In the genomic region with DNA sequence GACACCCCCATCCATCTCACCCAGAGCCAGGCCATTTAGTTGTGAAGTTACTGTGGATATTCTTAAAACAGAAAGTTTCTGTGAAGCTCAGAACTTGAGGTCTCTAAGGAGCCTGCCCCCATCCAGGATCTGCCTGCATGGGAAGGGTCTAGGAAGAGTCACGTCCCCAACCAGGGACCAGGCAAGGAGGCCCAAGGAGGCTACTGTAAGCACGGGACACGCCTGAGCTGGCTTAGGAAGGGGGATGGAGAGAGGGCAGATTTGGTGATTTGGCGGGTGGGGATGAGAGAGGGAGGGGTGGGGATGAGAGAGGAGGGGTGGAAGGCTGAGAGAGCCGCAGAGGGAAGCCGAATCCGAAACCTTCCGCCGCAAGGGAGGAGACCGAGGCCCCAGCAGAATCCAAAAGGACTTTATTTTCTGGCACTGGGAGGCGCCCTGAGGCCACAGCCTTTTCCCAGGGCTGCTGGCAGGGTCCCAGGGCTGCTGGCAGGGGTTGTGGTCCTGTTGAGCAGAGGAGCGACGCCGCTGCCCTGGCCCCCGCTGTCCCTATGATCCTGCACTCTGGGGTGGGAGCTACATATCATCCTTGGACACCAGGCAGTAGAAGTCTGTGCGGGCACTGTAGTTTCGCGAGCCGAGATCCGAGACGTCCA, we compare ENCODE assay signal across 10 cellular contexts. TPM values are rescaled to one million over a fixed set of nuclear protein-coding genes. Genes with fewer than 3 reads are reported as not detected.
DNase-seq lines count a peak whose midpoint lies in the region; ATAC-seq, FAIRE-seq and TF ChIP-seq lines count a peak whose summit lies in the region.
"Had no signal": no experiment of that assay in that cellular context is flagged by ENCODE, and none has a peak within 500 bp of the region (broad histone marks: within the 10 kb centered on the region; RNA-seq: fewer than 3 reads in every experiment).

No MANE protein-coding gene starts in this region.

- no peak for DNase-seq in activated naive CD8-positive, alpha-beta T cell treated with anti-CD3 and anti-CD28 coated beads for 36 hours
- no peak for DNase-seq in activated naive CD8-positive, alpha-beta T cell treated with anti-CD3 and anti-CD28 coated beads, Interleukin-2, amount 50 U/mL, for 24 hours
- DNase-seq in HepG2 (ENCODE audit: low spot score) (no peak), transverse colon (no peak)

- no peaks in the 10 kb centered on the region for H3K79me2 ChIP-seq in HepG2 (ENCODE audit: insufficient read depth, low read length)

- H3K4me2 ChIP-seq in HepG2 (ENCODE audit: low read depth, low read length) = no peak overlapping the region

- H3K27ac Mint-ChIP-seq in activated naive CD8-positive, alpha-beta T cell treated with anti-CD3 and anti-CD28 coated beads for 36 hours = no peak overlapping the region
- H3K27ac Mint-ChIP-seq in activated naive CD8-positive, alpha-beta T cell treated with anti-CD3 and anti-CD28 coated beads, Interleukin-2, amount 50 U/mL, for 24 hours = no peak overlapping the region
- H3K27ac Mint-ChIP-seq in brain = peak overlapping the region in 1 of 5 experiments; percentile 45

- H3K4me3 Mint-ChIP-seq in activated naive CD8-positive, alpha-beta T cell treated with anti-CD3 and anti-CD28 coated beads for 36 hours = peak overlapping the region; percentile 61
- H3K4me3 Mint-ChIP-seq in activated naive CD8-positive, alpha-beta T cell treated with anti-CD3 and anti-CD28 coated beads, Interleukin-2, amount 50 U/mL, for 24 hours = no peak overlapping the region
- peak overlapping the region in 4 of 5 experiments; percentile 46 to 68 (median 51) for H3K4me3 Mint-ChIP-seq in brain

- H3K9me3 ChIP-seq in HepG2 (ENCODE audit: low read length) (no peaks in the 10 kb centered on the region), transverse colon (no peaks in the 10 kb centered on the region)

- CTCF ChIA-PET in HepG2 (lab: Yijun Ruan, JAX; ENCODE audit: low intra/inter-chr PET ratio, low total read pairs) = interaction anchor here (0.7 kb wide), 1 partner anchor 45 kb away, joined by 3 read pairs; the partner anchor contains the start of gene PTDSS2

- no peaks in the 10 kb centered on the region for H4K20me1 ChIP-seq in HepG2 (ENCODE audit: insufficient read depth, low read length)

- H3K4me3 ChIP-seq in HepG2 (replicated peaks in 1 of 3; ENCODE audit: insufficient read depth in 1 of 3, low read depth in 2 of 3, low read length in 3 of 3) (no peak overlapping the region), transverse colon (peak overlapping the region in 1 of 4 donors; percentile 55)

- no peak for ATAC-seq in activated naive CD8-positive, alpha-beta T cell treated with anti-CD3 and anti-CD28 coated beads, Interleukin-2, amount 50 U/mL, for 24 hours
- no peak for ATAC-seq in HepG2
- ATAC-seq in GM21423 (IDR thresholded peaks at IDR 0.05; ENCODE audit: unreplicated experiment) = no peak
- no peak for ATAC-seq in HG03565 (IDR thresholded peaks at IDR 0.05; ENCODE audit: unreplicated experiment)
- no peak for ATAC-seq in HG03175 (IDR thresholded peaks at IDR 0.05; ENCODE audit: unreplicated experiment)

- H3K36me3 ChIP-seq in HepG2 (replicated peaks in 1 of 2; ENCODE audit: control insufficient read depth in 1 of 2, insufficient read depth in 2 of 2, low read length in 2 of 2) = peaks cover 3 to 11% of the 10 kb centered on the region in 2 experiments; a peak in 3 of 5 replicates
- H3K36me3 ChIP-seq in transverse colon = no peaks in the 10 kb centered on the region

- BruUV-seq in HepG2 (replicated peaks; lab: Mats Ljungman, UMichigan) = no TSS peak

- H3K4me1 ChIP-seq in HepG2 (ENCODE audit: insufficient read depth, low read length) (peaks cover 30% of the 10 kb centered on the region), transverse colon (peaks cover 8 to 22% (median 17%) of the 10 kb centered on the region in 4 donors)

- TF ChIP-seq RAD21 in HepG2 (CRISPR knock-in tag; IDR thresholded peaks at IDR 0.05) = no peak

- intact Hi-C loops in HepG2 (cut with micrococcal nuclease; ENCODE audit: unreplicated experiment) (loop anchor here (5.0 kb wide), 1 partner anchor 42 kb away; no protein-coding TSS in a partner anchor), transverse colon (cut with DNase I; ENCODE audit: low total_unique reads) (loop anchor here (10.0 kb wide), 1 partner anchor 99 kb away; the partner anchor contains the start of gene RNH1)

- in situ Hi-C loops in HepG2 (cut with HindIII; ENCODE audit: extremely low pct_ligation_motif_present, low pct_unique_long_range_greater_than_20kb) (loop anchor here (5.0 kb wide), 1 partner anchor 37 kb away; the partner anchor contains the start of gene ANO9), transverse colon (cut with MboI; ENCODE audit: low pct_ligation_motif_present in 1 of 4, low pct_unique_long_range_greater_than_20kb in 1 of 4, low sequenced_read_pairs in 3 of 4) (loop anchor here in 1 of 4 donors (10.0 kb wide), 1 partner anchor 49 kb away; the partner anchor contains the start of gene PTDSS2)

- no peak overlapping the region for H2AFZ ChIP-seq in HepG2 (ENCODE audit: low read length)

- H3K36me3 Mint-ChIP-seq in activated naive CD8-positive, alpha-beta T cell treated with anti-CD3 and anti-CD28 coated beads for 36 hours = no peaks in the 10 kb centered on the region
- no peaks in the 10 kb centered on the region for H3K36me3 Mint-ChIP-seq in activated naive CD8-positive, alpha-beta T cell treated with anti-CD3 and anti-CD28 coated beads, Interleukin-2, amount 50 U/mL, for 24 hours (ENCODE audit: low read depth)
- H3K36me3 Mint-ChIP-seq in brain = no peaks in the 10 kb centered on the region

- H3K27me3 ChIP-seq in HepG2 (ENCODE audit: control insufficient read depth in 1 of 2, insufficient read depth in 2 of 2, low read length in 2 of 2) (no peaks in the 10 kb centered on the region), transverse colon (peaks cover 3% of the 10 kb centered on the region)

- H3K4me1 Mint-ChIP-seq in activated naive CD8-positive, alpha-beta T cell treated with anti-CD3 and anti-CD28 coated beads for 36 hours = peaks cover 5% of the 10 kb centered on the region
- H3K4me1 Mint-ChIP-seq in activated naive CD8-positive, alpha-beta T cell treated with anti-CD3 and anti-CD28 coated beads, Interleukin-2, amount 50 U/mL, for 24 hours = peaks cover 6% of the 10 kb centered on the region
- no peaks in the 10 kb centered on the region for H3K4me1 Mint-ChIP-seq in brain

- POLR2A ChIA-PET in HepG2 (lab: Yijun Ruan, JAX) = no interaction called here

- H3K27me3 Mint-ChIP-seq in activated naive CD8-positive, alpha-beta T cell treated with anti-CD3 and anti-CD28 coated beads for 36 hours = no peaks in the 10 kb centered on the region
- no peaks in the 10 kb centered on the region for H3K27me3 Mint-ChIP-seq in activated naive CD8-positive, alpha-beta T cell treated with anti-CD3 and anti-CD28 coated beads, Interleukin-2, amount 50 U/mL, for 24 hours
- peaks cover 7% of the 10 kb centered on the region for H3K27me3 Mint-ChIP-seq in brain

- TF ChIP-seq CTCF in brain (conservative IDR thresholded peaks at IDR 0.05) (no peak), HepG2 (CRISPR knock-in tag; IDR thresholded peaks at IDR 0.05) (peak; percentile 53), transverse colon (IDR thresholded peaks at IDR 0.05) (no peak)

- TF ChIP-seq EP300 in HepG2 (IDR thresholded peaks at IDR 0.05; ENCODE audit: low read depth in 2 of 2, low read length in 2 of 2) (no peak), HepG2 (CRISPR knock-in tag; IDR thresholded peaks at IDR 0.05; ENCODE audit: borderline replicate concordance) (no peak), transverse colon (IDR thresholded peaks at IDR 0.05; ENCODE audit: low read depth) (no peak)

- no peak overlapping the region for H3K9ac ChIP-seq in HepG2 (ENCODE audit: insufficient read depth, low read depth, low read length)

- H3K27ac ChIP-seq in HepG2 (ENCODE audit: extremely low read length, insufficient read depth, low read length) (no peak overlapping the region), transverse colon (peak overlapping the region in 3 of 4 donors; percentile 78 to 88 (median 87))

- no peak for FAIRE-seq in HepG2 (lab: Jason Lieb, UNC)
- FAIRE-seq: colon, HTR-8/SVneo had no signal

- H3K9me3 Mint-ChIP-seq in activated naive CD8-positive, alpha-beta T cell treated with anti-CD3 and anti-CD28 coated beads for 36 hours = no peaks in the 10 kb centered on the region
- H3K9me3 Mint-ChIP-seq in activated naive CD8-positive, alpha-beta T cell treated with anti-CD3 and anti-CD28 coated beads, Interleukin-2, amount 50 U/mL, for 24 hours = no peaks in the 10 kb centered on the region
- no peaks in the 10 kb centered on the region for H3K9me3 Mint-ChIP-seq in brain

- no peak for TF ChIP-seq POLR2A in HepG2 (IDR thresholded peaks at IDR 0.05; ENCODE audit: insufficient read depth in 1 of 2, low read depth in 2 of 2, low read length in 2 of 2)
- no peak for TF ChIP-seq POLR2A in transverse colon (IDR thresholded peaks at IDR 0.05)

- WGBS in HepG2 (ENCODE audit: low lambda C conversion rate) = 80% methylated on average over 15 of the region's 21 CpGs
- WGBS in transverse colon (ENCODE audit: low coverage in 1 of 2), 2 donors = 63 to 64% methylated on average over 7 to 21 of the region's 21 CpGs

RNA-seq across cellular contexts. Expression of gene SIGIRR, which starts 9.3 kb away (rescaled TPM):
- total RNA-seq in activated naive CD8-positive, alpha-beta T cell treated with anti-CD3 and anti-CD28 coated beads for 36 hours = 10 to 100 TPM; 26.4 to 27.2 TPM
- polyA plus RNA-seq in brain (ENCODE audit: insufficient read depth, low read depth, low replicate concordance) (33.2 TPM), HepG2 (2011; rRNA removed) (1.2 and 2.1 TPM in 2 replicates)
- total RNA-seq in HepG2 (2016; rRNA removed; fragmentation: Illumina TruSeq; extraction: Trizol) (0.80 and 2.1 TPM in 2 replicates), transverse colon (100 to 1,000 TPM; 107 to 344 (median 148) TPM)
- total RNA-seq in HepG2 (2016; cell fraction: cytosol; rRNA removed; fragmentation: Illumina TruSeq; extraction: Trizol; ENCODE audit: low read depth) = 1.7 and 1.8 TPM in 2 replicates
- total RNA-seq in HepG2 (2016; cell fraction: insoluble cytoplasmic fraction; rRNA removed; fragmentation: Illumina TruSeq; extraction: Trizol) = 1.4 and 2.0 TPM in 2 replicates
- 2.1 and 2.2 TPM in 2 replicates for total RNA-seq in HepG2 (2016; cell fraction: membrane; rRNA removed; fragmentation: Illumina TruSeq; extraction: Trizol)
- 1.8 and 1.9 TPM in 2 replicates for total RNA-seq in HepG2 (2016; cell fraction: nucleus; rRNA removed; fragmentation: Illumina TruSeq; extraction: Trizol)
- 1.1 and 2.0 TPM in 2 replicates for polyA plus RNA-seq in HepG2 (2011; cell fraction: cytosol; rRNA removed)
- polyA plus RNA-seq in HepG2 (2011; cell fraction: nucleus; rRNA removed) = 4.9 and 10.2 TPM in 2 replicates
- 1.6 and 2.0 TPM in 2 replicates for polyA plus RNA-seq in HepG2 (2012)
- polyA plus RNA-seq in HepG2 (2016; cell fraction: cytosol; fragmentation: Illumina TruSeq; extraction: Trizol; ENCODE audit: low read depth) = 1.6 and 2.7 TPM in 2 replicates
- polyA plus RNA-seq in HepG2 (2016; cell fraction: insoluble cytoplasmic fraction; fragmentation: Illumina TruSeq; extraction: Trizol; ENCODE audit: low read depth) = 1.0 and 2.1 TPM in 2 replicates
- polyA plus RNA-seq in HepG2 (2016; cell fraction: membrane; fragmentation: Illumina TruSeq; extraction: Trizol; ENCODE audit: low read depth) = 2.8 and 4.3 TPM in 2 replicates
- 5.7 and 7.3 TPM in 2 replicates for polyA plus RNA-seq in HepG2 (2016; cell fraction: nucleus; fragmentation: Illumina TruSeq; extraction: Trizol; ENCODE audit: insufficient read depth, low read depth)
- 2.3 and 4.3 TPM in 2 replicates for polyA minus RNA-seq in HepG2 (2011; rRNA and poly(A)+ RNA removed; ENCODE audit: low replicate concordance)
- polyA minus RNA-seq in HepG2 (2011; cell fraction: cytosol; rRNA and poly(A)+ RNA removed) = 1.5 and 1.8 TPM in 2 replicates
- polyA minus RNA-seq in HepG2 (2011; cell fraction: nucleus; rRNA and poly(A)+ RNA removed) = not detected in 2 replicates

RNA-seq across cellular contexts. Expression of gene PKP3, which starts 11.4 kb away (rescaled TPM):
- not detected for total RNA-seq in activated naive CD8-positive, alpha-beta T cell treated with anti-CD3 and anti-CD28 coated beads for 36 hours
- 0.32 TPM for polyA plus RNA-seq in brain (ENCODE audit: insufficient read depth, low read depth, low replicate concordance)
- 21.1 and 28.7 TPM in 2 replicates for total RNA-seq in HepG2 (2016; rRNA removed; fragmentation: Illumina TruSeq; extraction: Trizol)
- total RNA-seq in HepG2 (2016; cell fraction: cytosol; rRNA removed; fragmentation: Illumina TruSeq; extraction: Trizol; ENCODE audit: low read depth) = 5.8 and 6.9 TPM in 2 replicates
- 17.5 and 29.7 TPM in 2 replicates for total RNA-seq in HepG2 (2016; cell fraction: insoluble cytoplasmic fraction; rRNA removed; fragmentation: Illumina TruSeq; extraction: Trizol)
- 13.9 and 14.9 TPM in 2 replicates for total RNA-seq in HepG2 (2016; cell fraction: membrane; rRNA removed; fragmentation: Illumina TruSeq; extraction: Trizol)
- total RNA-seq in HepG2 (2016; cell fraction: nucleus; rRNA removed; fragmentation: Illumina TruSeq; extraction: Trizol) = 14.5 and 19.8 TPM in 2 replicates
- 18.0 and 25.1 TPM in 2 replicates for polyA plus RNA-seq in HepG2 (2011; rRNA removed)
- polyA plus RNA-seq in HepG2 (2011; cell fraction: cytosol; rRNA removed) = 13.8 and 24.2 TPM in 2 replicates
- polyA plus RNA-seq in HepG2 (2011; cell fraction: nucleus; rRNA removed) = 59.8 and 70.5 TPM in 2 replicates
- 12.9 and 13.0 TPM in 2 replicates for polyA plus RNA-seq in HepG2 (2012)
- 4.6 and 4.9 TPM in 2 replicates for polyA plus RNA-seq in HepG2 (2016; cell fraction: cytosol; fragmentation: Illumina TruSeq; extraction: Trizol; ENCODE audit: low read depth)
- polyA plus RNA-seq in HepG2 (2016; cell fraction: insoluble cytoplasmic fraction; fragmentation: Illumina TruSeq; extraction: Trizol; ENCODE audit: low read depth) = 22.3 and 24.1 TPM in 2 replicates
- polyA plus RNA-seq in HepG2 (2016; cell fraction: membrane; fragmentation: Illumina TruSeq; extraction: Trizol; ENCODE audit: low read depth) = 7.9 and 9.3 TPM in 2 replicates
- polyA plus RNA-seq in HepG2 (2016; cell fraction: nucleus; fragmentation: Illumina TruSeq; extraction: Trizol; ENCODE audit: insufficient read depth, low read depth) = 38.2 and 40.1 TPM in 2 replicates
- polyA minus RNA-seq in HepG2 (2011; rRNA and poly(A)+ RNA removed; ENCODE audit: low replicate concordance) = 30.4 and 42.3 TPM in 2 replicates
- 24.6 and 25.2 TPM in 2 replicates for polyA minus RNA-seq in HepG2 (2011; cell fraction: cytosol; rRNA and poly(A)+ RNA removed)
- 9.9 and 14.7 TPM in 2 replicates for polyA minus RNA-seq in HepG2 (2011; cell fraction: nucleus; rRNA and poly(A)+ RNA removed)
- 100 to 1,000 TPM; 159 to 359 (median 200) TPM for total RNA-seq in transverse colon

RNA-seq across cellular contexts. Expression of gene B4GALNT4, which starts 36.1 kb away (rescaled TPM):
- 1 to 10 TPM; 1.1 to 1.9 TPM for total RNA-seq in activated naive CD8-positive, alpha-beta T cell treated with anti-CD3 and anti-CD28 coated beads for 36 hours
- polyA plus RNA-seq in brain (ENCODE audit: insufficient read depth, low read depth, low replicate concordance) (40.5 TPM), HepG2 (2011; rRNA removed) (30.5 and 34.4 TPM in 2 replicates)
- total RNA-seq in HepG2 (2016; rRNA removed; fragmentation: Illumina TruSeq; extraction: Trizol) (24.8 and 50.1 TPM in 2 replicates), transverse colon (1 to 10 TPM in 2 of 4 donors, under 1 TPM in 1, not detected in 1; 0.82 to 3.0 (median 1.3) TPM)
- total RNA-seq in HepG2 (2016; cell fraction: cytosol; rRNA removed; fragmentation: Illumina TruSeq; extraction: Trizol; ENCODE audit: low read depth) = 13.7 and 15.2 TPM in 2 replicates
- 20.5 and 56.5 TPM in 2 replicates for total RNA-seq in HepG2 (2016; cell fraction: insoluble cytoplasmic fraction; rRNA removed; fragmentation: Illumina TruSeq; extraction: Trizol)
- total RNA-seq in HepG2 (2016; cell fraction: membrane; rRNA removed; fragmentation: Illumina TruSeq; extraction: Trizol) = 36.4 and 42.9 TPM in 2 replicates
- total RNA-seq in HepG2 (2016; cell fraction: nucleus; rRNA removed; fragmentation: Illumina TruSeq; extraction: Trizol) = 47.2 and 48.9 TPM in 2 replicates
- 18.4 and 40.1 TPM in 2 replicates for polyA plus RNA-seq in HepG2 (2011; cell fraction: cytosol; rRNA removed)
- polyA plus RNA-seq in HepG2 (2011; cell fraction: nucleus; rRNA removed) = 268 and 442 TPM in 2 replicates
- 19.2 and 34.3 TPM in 2 replicates for polyA plus RNA-seq in HepG2 (2012)
- 11.8 and 14.2 TPM in 2 replicates for polyA plus RNA-seq in HepG2 (2016; cell fraction: cytosol; fragmentation: Illumina TruSeq; extraction: Trizol; ENCODE audit: low read depth)
- polyA plus RNA-seq in HepG2 (2016; cell fraction: insoluble cytoplasmic fraction; fragmentation: Illumina TruSeq; extraction: Trizol; ENCODE audit: low read depth) = 26.0 and 28.4 TPM in 2 replicates
- polyA plus RNA-seq in HepG2 (2016; cell fraction: membrane; fragmentation: Illumina TruSeq; extraction: Trizol; ENCODE audit: low read depth) = 26.2 and 30.9 TPM in 2 replicates
- 152 and 159 TPM in 2 replicates for polyA plus RNA-seq in HepG2 (2016; cell fraction: nucleus; fragmentation: Illumina TruSeq; extraction: Trizol; ENCODE audit: insufficient read depth, low read depth)
- 0.07 and 19.7 TPM in 2 replicates for polyA minus RNA-seq in HepG2 (2011; rRNA and poly(A)+ RNA removed; ENCODE audit: low replicate concordance)
- 10.4 and 11.1 TPM in 2 replicates for polyA minus RNA-seq in HepG2 (2011; cell fraction: cytosol; rRNA and poly(A)+ RNA removed)
- 16.9 and 22.4 TPM in 2 replicates for polyA minus RNA-seq in HepG2 (2011; cell fraction: nucleus; rRNA and poly(A)+ RNA removed)

RNA-seq across cellular contexts. Expression of gene ANO9, which starts 36.4 kb away (rescaled TPM):
- total RNA-seq in activated naive CD8-positive, alpha-beta T cell treated with anti-CD3 and anti-CD28 coated beads for 36 hours = 10 to 100 TPM; 22.2 to 22.9 TPM
- polyA plus RNA-seq in brain (ENCODE audit: insufficient read depth, low read depth, low replicate concordance) = 1.6 TPM
- total RNA-seq in HepG2 (2016; rRNA removed; fragmentation: Illumina TruSeq; extraction: Trizol) = 1.5 and 8.9 TPM in 2 replicates
- total RNA-seq in HepG2 (2016; cell fraction: cytosol; rRNA removed; fragmentation: Illumina TruSeq; extraction: Trizol; ENCODE audit: low read depth) = 1.8 and 2.3 TPM in 2 replicates
- total RNA-seq in HepG2 (2016; cell fraction: insoluble cytoplasmic fraction; rRNA removed; fragmentation: Illumina TruSeq; extraction: Trizol) = 1.2 and 9.2 TPM in 2 replicates
- 1.7 and 2.0 TPM in 2 replicates for total RNA-seq in HepG2 (2016; cell fraction: membrane; rRNA removed; fragmentation: Illumina TruSeq; extraction: Trizol)
- 14.4 and 16.4 TPM in 2 replicates for total RNA-seq in HepG2 (2016; cell fraction: nucleus; rRNA removed; fragmentation: Illumina TruSeq; extraction: Trizol)
- 14.3 and 19.9 TPM in 2 replicates for polyA plus RNA-seq in HepG2 (2011; rRNA removed)
- polyA plus RNA-seq in HepG2 (2011; cell fraction: cytosol; rRNA removed) = 2.2 and 2.9 TPM in 2 replicates
- 267 and 279 TPM in 2 replicates for polyA plus RNA-seq in HepG2 (2011; cell fraction: nucleus; rRNA removed)
- polyA plus RNA-seq in HepG2 (2012) = 18.3 and 18.6 TPM in 2 replicates
- 0.44 and 0.54 TPM in 2 replicates for polyA plus RNA-seq in HepG2 (2016; cell fraction: cytosol; fragmentation: Illumina TruSeq; extraction: Trizol; ENCODE audit: low read depth)
- 1.5 and 1.9 TPM in 2 replicates for polyA plus RNA-seq in HepG2 (2016; cell fraction: insoluble cytoplasmic fraction; fragmentation: Illumina TruSeq; extraction: Trizol; ENCODE audit: low read depth)
- 0.82 and 1.0 TPM in 2 replicates for polyA plus RNA-seq in HepG2 (2016; cell fraction: membrane; fragmentation: Illumina TruSeq; extraction: Trizol; ENCODE audit: low read depth)
- 71.0 and 80.1 TPM in 2 replicates for polyA plus RNA-seq in HepG2 (2016; cell fraction: nucleus; fragmentation: Illumina TruSeq; extraction: Trizol; ENCODE audit: insufficient read depth, low read depth)
- 0.23 and 6.4 TPM in 2 replicates for polyA minus RNA-seq in HepG2 (2011; rRNA and poly(A)+ RNA removed; ENCODE audit: low replicate concordance)
- 0.97 and 2.5 TPM in 2 replicates for polyA minus RNA-seq in HepG2 (2011; cell fraction: cytosol; rRNA and poly(A)+ RNA removed)
- polyA minus RNA-seq in HepG2 (2011; cell fraction: nucleus; rRNA and poly(A)+ RNA removed) = 14.8 and 15.1 TPM in 2 replicates
- total RNA-seq in transverse colon = 100 to 1,000 TPM; 117 to 490 (median 296) TPM

RNA-seq across cellular contexts. Expression of gene PTDSS2, which starts 44.6 kb away (rescaled TPM):
- total RNA-seq in activated naive CD8-positive, alpha-beta T cell treated with anti-CD3 and anti-CD28 coated beads for 36 hours = 10 to 100 TPM; 17.3 to 18.2 TPM
- polyA plus RNA-seq in brain (ENCODE audit: insufficient read depth, low read depth, low replicate concordance) (20.6 TPM), HepG2 (2011; rRNA removed) (26.4 and 37.6 TPM in 2 replicates)
- total RNA-seq in HepG2 (2016; rRNA removed; fragmentation: Illumina TruSeq; extraction: Trizol) (11.3 and 21.7 TPM in 2 replicates), transverse colon (100 to 1,000 TPM in 2 of 4 donors, 10 to 100 TPM in 2; 28.5 to 264 (median 76.0) TPM)
- total RNA-seq in HepG2 (2016; cell fraction: cytosol; rRNA removed; fragmentation: Illumina TruSeq; extraction: Trizol; ENCODE audit: low read depth) = 5.6 and 7.0 TPM in 2 replicates
- 8.4 and 25.4 TPM in 2 replicates for total RNA-seq in HepG2 (2016; cell fraction: insoluble cytoplasmic fraction; rRNA removed; fragmentation: Illumina TruSeq; extraction: Trizol)
- 10.9 and 11.3 TPM in 2 replicates for total RNA-seq in HepG2 (2016; cell fraction: membrane; rRNA removed; fragmentation: Illumina TruSeq; extraction: Trizol)
- 23.2 and 23.3 TPM in 2 replicates for total RNA-seq in HepG2 (2016; cell fraction: nucleus; rRNA removed; fragmentation: Illumina TruSeq; extraction: Trizol)
- polyA plus RNA-seq in HepG2 (2011; cell fraction: cytosol; rRNA removed) = 28.3 and 34.4 TPM in 2 replicates
- 151 and 168 TPM in 2 replicates for polyA plus RNA-seq in HepG2 (2011; cell fraction: nucleus; rRNA removed)
- polyA plus RNA-seq in HepG2 (2012) = 19.9 and 35.5 TPM in 2 replicates
- 5.4 and 6.0 TPM in 2 replicates for polyA plus RNA-seq in HepG2 (2016; cell fraction: cytosol; fragmentation: Illumina TruSeq; extraction: Trizol; ENCODE audit: low read depth)
- 11.4 and 12.9 TPM in 2 replicates for polyA plus RNA-seq in HepG2 (2016; cell fraction: insoluble cytoplasmic fraction; fragmentation: Illumina TruSeq; extraction: Trizol; ENCODE audit: low read depth)
- 9.5 and 10.3 TPM in 2 replicates for polyA plus RNA-seq in HepG2 (2016; cell fraction: membrane; fragmentation: Illumina TruSeq; extraction: Trizol; ENCODE audit: low read depth)
- 59.3 and 60.5 TPM in 2 replicates for polyA plus RNA-seq in HepG2 (2016; cell fraction: nucleus; fragmentation: Illumina TruSeq; extraction: Trizol; ENCODE audit: insufficient read depth, low read depth)
- 43.0 and 66.5 TPM in 2 replicates for polyA minus RNA-seq in HepG2 (2011; rRNA and poly(A)+ RNA removed; ENCODE audit: low replicate concordance)
- polyA minus RNA-seq in HepG2 (2011; cell fraction: cytosol; rRNA and poly(A)+ RNA removed) = 20.3 and 23.7 TPM in 2 replicates
- polyA minus RNA-seq in HepG2 (2011; cell fraction: nucleus; rRNA and poly(A)+ RNA removed) = 28.6 and 30.4 TPM in 2 replicates

Comparison
In these comparisons a context has a peak if more than half of its experiments do, and no peak if none do; other contexts are left out.
1. RNA of gene PKP3, which starts 11.4 kb away (total RNA-seq): 159 to 359 TPM in transverse colon and 5.8 to 29.7 TPM in HepG2; not detected in activated naive CD8-positive, alpha-beta T cell treated with anti-CD3 and anti-CD28 coated beads for 36 hours; every median in the first group is over 4 times any median in the second.